ENCODE assay signal across 1 cellular context in the genomic region with DNA sequence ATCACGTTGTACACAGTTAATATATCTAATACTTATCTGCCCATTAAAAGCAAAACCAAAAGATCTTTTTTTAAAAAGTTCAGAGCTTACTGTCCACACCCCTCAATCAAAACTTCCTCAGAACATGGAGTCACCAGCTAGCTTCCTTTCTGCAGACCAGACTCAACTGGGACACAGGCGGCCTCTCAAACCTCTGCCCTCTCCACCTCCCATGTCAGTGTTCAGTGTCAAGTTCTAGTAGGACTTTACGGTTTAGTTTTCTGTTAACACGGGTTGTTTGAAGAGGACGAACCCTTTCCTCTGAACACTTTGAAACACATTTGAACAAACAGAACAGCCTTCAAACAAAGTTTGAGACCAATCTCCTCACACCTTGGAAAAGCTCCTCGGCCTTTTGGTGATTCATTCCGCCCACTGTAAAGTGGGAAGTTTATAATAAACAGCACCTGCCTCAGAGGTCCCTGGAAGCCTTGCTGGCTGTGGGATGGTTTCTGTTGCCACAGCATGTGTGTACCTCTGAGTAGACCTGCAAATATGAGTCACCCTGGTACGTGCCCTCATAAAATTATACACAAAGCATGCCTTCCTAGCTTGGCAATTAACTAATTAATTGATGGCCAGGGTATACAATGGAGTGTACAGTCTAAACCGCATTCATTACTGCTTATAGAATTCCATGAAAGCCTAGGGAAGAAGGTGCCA.
TF ChIP-seq lines count a peak whose summit lies in the region.

No MANE protein-coding gene starts in this region.

TF ChIP-seq in HEK293, 187 proteins besides CTCF, POLR2A, EP300 and RAD21 (continued from another document and continues in another):
- TF ChIP-seq, protein P1, sequence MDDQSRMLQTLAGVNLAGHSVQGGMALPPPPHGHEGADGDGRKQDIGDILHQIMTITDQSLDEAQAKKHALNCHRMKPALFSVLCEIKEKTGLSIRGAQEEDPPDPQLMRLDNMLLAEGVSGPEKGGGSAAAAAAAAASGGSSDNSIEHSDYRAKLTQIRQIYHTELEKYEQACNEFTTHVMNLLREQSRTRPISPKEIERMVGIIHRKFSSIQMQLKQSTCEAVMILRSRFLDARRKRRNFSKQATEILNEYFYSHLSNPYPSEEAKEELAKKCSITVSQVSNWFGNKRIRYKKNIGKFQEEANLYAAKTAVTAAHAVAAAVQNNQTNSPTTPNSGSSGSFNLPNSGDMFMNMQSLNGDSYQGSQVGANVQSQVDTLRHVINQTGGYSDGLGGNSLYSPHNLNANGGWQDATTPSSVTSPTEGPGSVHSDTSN (CRISPR knock-in tag; IDR thresholded peaks at IDR 0.05) = no peak
- TF ChIP-seq ZNF292 (tag by site-specific recombination; IDR thresholded peaks at IDR 0.05; ENCODE audit: borderline replicate concordance, low read depth) (no peak), ZNF76 (tag by site-specific recombination; IDR thresholded peaks at IDR 0.05; ENCODE audit: borderline replicate concordance, low read depth) (peak; percentile 68), ZNF366 (tag by site-specific recombination; conservative IDR thresholded peaks at IDR 0.05) (peak; percentile 97), GLIS1 (tag by site-specific recombination; IDR thresholded peaks at IDR 0.05) (peak; percentile 93), ZSCAN5A (tag by site-specific recombination; IDR thresholded peaks at IDR 0.05) (no peak; the same call in 1 of the 2 replicates), ZNF2 (tag by site-specific recombination; IDR thresholded peaks at IDR 0.05) (peak; percentile 82), ZNF776 (tag by site-specific recombination; IDR thresholded peaks at IDR 0.05; ENCODE audit: borderline replicate concordance) (no peak), ZNF423 (tag by site-specific recombination; IDR thresholded peaks at IDR 0.05) (no peak), ZNF621 (tag by site-specific recombination; IDR thresholded peaks at IDR 0.05) (no peak), ZNF214 (tag by site-specific recombination; IDR thresholded peaks at IDR 0.05; ENCODE audit: borderline replicate concordance) (no peak), BCL11B (tag by site-specific recombination; IDR thresholded peaks at IDR 0.05; ENCODE audit: low read depth) (no peak), ZNF169 (tag by site-specific recombination; IDR thresholded peaks at IDR 0.05) (no peak), ZNF792 (tag by site-specific recombination; IDR thresholded peaks at IDR 0.05) (peak; percentile 93), ZSCAN23 (tag by site-specific recombination; IDR thresholded peaks at IDR 0.05) (peak; percentile 97), ZNF558 (tag by site-specific recombination; IDR thresholded peaks at IDR 0.05) (0 out of 2 replicates have a peak, but pooled peaks have one; percentile 68), ZNF626 (tag by site-specific recombination; IDR thresholded peaks at IDR 0.05) (no peak; the same call in 1 of the 2 replicates), GFI1B (tag by site-specific recombination; IDR thresholded peaks at IDR 0.05) (peak; percentile 69), ZNF354C (tag by site-specific recombination; IDR thresholded peaks at IDR 0.05; ENCODE audit: borderline replicate concordance, low read depth) (no peak), ZNF768 (tag by site-specific recombination; IDR thresholded peaks at IDR 0.05) (no peak), ZNF132 (tag by site-specific recombination; IDR thresholded peaks at IDR 0.05; ENCODE audit: borderline replicate concordance) (no peak), PRDM1 (tag by site-specific recombination; IDR thresholded peaks at IDR 0.05) (no peak), ZNF518A (tag by site-specific recombination; conservative IDR thresholded peaks at IDR 0.05; ENCODE audit: low read depth) (0 out of 2 replicates have a peak, but pooled peaks have one; percentile 37), ZNF639 (tag by site-specific recombination; IDR thresholded peaks at IDR 0.05) (peak; percentile 94), ZNF658 (tag by site-specific recombination; IDR thresholded peaks at IDR 0.05) (no peak), ZNF302 (tag by site-specific recombination; IDR thresholded peaks at IDR 0.05; ENCODE audit: low read depth) (no peak), TRIM28 (IDR thresholded peaks at IDR 0.05; ENCODE audit: borderline replicate concordance, low read length) (peak; percentile 56; the same call in 1 of the 2 replicates), ZNF596 (tag by site-specific recombination; IDR thresholded peaks at IDR 0.05) (0 out of 2 replicates have a peak, but pooled peaks have one; percentile 50), SP3 (tag by site-specific recombination; IDR thresholded peaks at IDR 0.05) (peak; percentile 47), ZNF10 (tag by site-specific recombination; IDR thresholded peaks at IDR 0.05) (peak; percentile 68; the same call in 1 of the 2 replicates), ZFP41 (tag by site-specific recombination; IDR thresholded peaks at IDR 0.05; ENCODE audit: borderline replicate concordance) (no peak), ZNF248 (tag by site-specific recombination; IDR thresholded peaks at IDR 0.05) (no peak), ZNF16 (tag by site-specific recombination; IDR thresholded peaks at IDR 0.05; ENCODE audit: low read depth) (no peak), BCL11A (tag by site-specific recombination; IDR thresholded peaks at IDR 0.05; ENCODE audit: low read depth) (peak; percentile 99), YY2 (tag by site-specific recombination; IDR thresholded peaks at IDR 0.05) (no peak)
- TF ChIP-seq, protein P2, sequence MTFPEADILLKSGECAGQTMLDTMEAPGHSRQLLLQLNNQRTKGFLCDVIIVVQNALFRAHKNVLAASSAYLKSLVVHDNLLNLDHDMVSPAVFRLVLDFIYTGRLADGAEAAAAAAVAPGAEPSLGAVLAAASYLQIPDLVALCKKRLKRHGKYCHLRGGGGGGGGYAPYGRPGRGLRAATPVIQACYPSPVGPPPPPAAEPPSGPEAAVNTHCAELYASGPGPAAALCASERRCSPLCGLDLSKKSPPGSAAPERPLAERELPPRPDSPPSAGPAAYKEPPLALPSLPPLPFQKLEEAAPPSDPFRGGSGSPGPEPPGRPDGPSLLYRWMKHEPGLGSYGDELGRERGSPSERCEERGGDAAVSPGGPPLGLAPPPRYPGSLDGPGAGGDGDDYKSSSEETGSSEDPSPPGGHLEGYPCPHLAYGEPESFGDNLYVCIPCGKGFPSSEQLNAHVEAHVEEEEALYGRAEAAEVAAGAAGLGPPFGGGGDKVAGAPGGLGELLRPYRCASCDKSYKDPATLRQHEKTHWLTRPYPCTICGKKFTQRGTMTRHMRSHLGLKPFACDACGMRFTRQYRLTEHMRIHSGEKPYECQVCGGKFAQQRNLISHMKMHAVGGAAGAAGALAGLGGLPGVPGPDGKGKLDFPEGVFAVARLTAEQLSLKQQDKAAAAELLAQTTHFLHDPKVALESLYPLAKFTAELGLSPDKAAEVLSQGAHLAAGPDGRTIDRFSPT (tag by site-specific recombination; IDR thresholded peaks at IDR 0.05) = no peak
- TF ChIP-seq, protein P3, sequence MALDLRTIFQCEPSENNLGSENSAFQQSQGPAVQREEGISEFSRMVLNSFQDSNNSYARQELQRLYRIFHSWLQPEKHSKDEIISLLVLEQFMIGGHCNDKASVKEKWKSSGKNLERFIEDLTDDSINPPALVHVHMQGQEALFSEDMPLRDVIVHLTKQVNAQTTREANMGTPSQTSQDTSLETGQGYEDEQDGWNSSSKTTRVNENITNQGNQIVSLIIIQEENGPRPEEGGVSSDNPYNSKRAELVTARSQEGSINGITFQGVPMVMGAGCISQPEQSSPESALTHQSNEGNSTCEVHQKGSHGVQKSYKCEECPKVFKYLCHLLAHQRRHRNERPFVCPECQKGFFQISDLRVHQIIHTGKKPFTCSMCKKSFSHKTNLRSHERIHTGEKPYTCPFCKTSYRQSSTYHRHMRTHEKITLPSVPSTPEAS (tag by site-specific recombination; IDR thresholded peaks at IDR 0.05) = no peak; the same call in none of the 2 replicates
- TF ChIP-seq, protein P4, sequence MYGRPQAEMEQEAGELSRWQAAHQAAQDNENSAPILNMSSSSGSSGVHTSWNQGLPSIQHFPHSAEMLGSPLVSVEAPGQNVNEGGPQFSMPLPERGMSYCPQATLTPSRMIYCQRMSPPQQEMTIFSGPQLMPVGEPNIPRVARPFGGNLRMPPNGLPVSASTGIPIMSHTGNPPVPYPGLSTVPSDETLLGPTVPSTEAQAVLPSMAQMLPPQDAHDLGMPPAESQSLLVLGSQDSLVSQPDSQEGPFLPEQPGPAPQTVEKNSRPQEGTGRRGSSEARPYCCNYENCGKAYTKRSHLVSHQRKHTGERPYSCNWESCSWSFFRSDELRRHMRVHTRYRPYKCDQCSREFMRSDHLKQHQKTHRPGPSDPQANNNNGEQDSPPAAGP (tag by site-specific recombination; IDR thresholded peaks at IDR 0.05) = peak; percentile 96
- TF ChIP-seq, protein P5, sequence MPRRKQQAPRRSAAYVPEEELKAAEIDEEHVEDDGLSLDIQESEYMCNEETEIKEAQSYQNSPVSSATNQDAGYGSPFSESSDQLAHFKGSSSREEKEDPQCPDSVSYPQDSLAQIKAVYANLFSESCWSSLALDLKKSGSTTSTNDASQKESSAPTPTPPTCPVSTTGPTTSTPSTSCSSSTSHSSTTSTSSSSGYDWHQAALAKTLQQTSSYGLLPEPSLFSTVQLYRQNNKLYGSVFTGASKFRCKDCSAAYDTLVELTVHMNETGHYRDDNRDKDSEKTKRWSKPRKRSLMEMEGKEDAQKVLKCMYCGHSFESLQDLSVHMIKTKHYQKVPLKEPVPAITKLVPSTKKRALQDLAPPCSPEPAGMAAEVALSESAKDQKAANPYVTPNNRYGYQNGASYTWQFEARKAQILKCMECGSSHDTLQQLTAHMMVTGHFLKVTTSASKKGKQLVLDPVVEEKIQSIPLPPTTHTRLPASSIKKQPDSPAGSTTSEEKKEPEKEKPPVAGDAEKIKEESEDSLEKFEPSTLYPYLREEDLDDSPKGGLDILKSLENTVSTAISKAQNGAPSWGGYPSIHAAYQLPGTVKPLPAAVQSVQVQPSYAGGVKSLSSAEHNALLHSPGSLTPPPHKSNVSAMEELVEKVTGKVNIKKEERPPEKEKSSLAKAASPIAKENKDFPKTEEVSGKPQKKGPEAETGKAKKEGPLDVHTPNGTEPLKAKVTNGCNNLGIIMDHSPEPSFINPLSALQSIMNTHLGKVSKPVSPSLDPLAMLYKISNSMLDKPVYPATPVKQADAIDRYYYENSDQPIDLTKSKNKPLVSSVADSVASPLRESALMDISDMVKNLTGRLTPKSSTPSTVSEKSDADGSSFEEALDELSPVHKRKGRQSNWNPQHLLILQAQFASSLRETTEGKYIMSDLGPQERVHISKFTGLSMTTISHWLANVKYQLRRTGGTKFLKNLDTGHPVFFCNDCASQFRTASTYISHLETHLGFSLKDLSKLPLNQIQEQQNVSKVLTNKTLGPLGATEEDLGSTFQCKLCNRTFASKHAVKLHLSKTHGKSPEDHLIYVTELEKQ (tag by site-specific recombination; IDR thresholded peaks at IDR 0.05; ENCODE audit: borderline replicate concordance) = peak; percentile 99
